In genomic region chr10:87092356-87092860, GRCh38 we compare ENCODE assay signal across 8 cellular contexts.
DNase-seq lines count a peak whose midpoint lies in the region; ATAC-seq and TF ChIP-seq lines count a peak whose summit lies in the region.

No MANE protein-coding gene starts in this region.

- H3K4me3 ChIP-seq in WI38 (ENCODE audit: low read depth, low read length) (peak overlapping the region; percentile 87), foreskin fibroblast (ENCODE audit: low read depth in 1 of 2, low read length in 2 of 2) (peak overlapping the region; percentile 77 to 93)

- no peak for ATAC-seq in GM19467 (IDR thresholded peaks at IDR 0.05; ENCODE audit: unreplicated experiment)

- TF ChIP-seq CTCF in WI38 (IDR thresholded peaks at IDR 0.05; ENCODE audit: low read depth, low read length) (no peak), foreskin fibroblast (IDR thresholded peaks at IDR 0.05; ENCODE audit: low read depth, low read length) (no peak)

- in situ Hi-C loops in KBM-7 (cut with MboI; ENCODE audit: low pct_unique_long_range_greater_than_20kb, low sequenced_read_pairs), result no loop called here

- DNase-seq in HCEC 1CT (peak; percentile 13), foreskin fibroblast (peak in 1 of 2 donors; percentile 31), retina (peak; percentile 8), KBM-7 (no peak), GM19240 (ENCODE audit: insufficient read length, low spot score) (no peak)
- no peak for DNase-seq in stimulated activated CD4-positive, alpha-beta T cell treated with anti-CD3 and anti-CD28 coated beads, Interleukin-2, amount 100 ng/mL, for 24 hours

Comparison
In these comparisons a context has a peak if more than half of its experiments do, and no peak if none do; other contexts are left out.
1. DNase-seq: peak in HCEC 1CT (single experiment) and retina (single experiment); none in KBM-7 (single experiment), GM19240 (single experiment) and stimulated activated CD4-positive, alpha-beta T cell treated with anti-CD3 and anti-CD28 coated beads, Interleukin-2, amount 100 ng/mL, for 24 hours (0 of 2).